Comparison of ENCODE assay signal across 27 cellular contexts in genomic region chr4:51835854-51836253, GRCh38.
"Had no signal": no experiment of that assay in that cellular context is flagged by ENCODE, and none has a peak within 500 bp of the region (broad histone marks: within the 10 kb centered on the region; RNA-seq: fewer than 3 reads in every experiment).

No MANE protein-coding gene starts in this region.

- DNase-seq: activated CD4-positive, alpha-beta T cell treated with anti-CD3 and anti-CD28 coated beads for 48 hours; activated CD4-positive, alpha-beta T cell treated with anti-CD3 and anti-CD28 coated beads, Interleukin-2, amount 50 U/mL, for 48 hours; activated CD8-positive, alpha-beta memory T cell treated with anti-CD3 and anti-CD28 coated beads for 24 hours; activated effector memory CD4-positive, alpha-beta T cell treated with Interleukin-2 at 50 U/mL for 16 hours; activated naive CD4-positive, alpha-beta T cell treated with Interleukin-2 at 50 U/mL for 16 hours; brain microvascular endothelial cell; effector memory CD8-positive, alpha-beta T cell; erythroblast; gastrocnemius medialis; left cardiac atrium; mammary epithelial cell; naive thymus-derived CD4-positive, alpha-beta T cell; ovary; retina; stimulated activated CD4-positive, alpha-beta T cell treated with anti-CD3 and anti-CD28 coated beads, Interleukin-12 subunit alpha, Interleukin-12 subunit beta, amount 100 ng/mL, for 4 hours; stimulated activated CD4-positive, alpha-beta T cell treated with anti-CD3 and anti-CD28 coated beads, Interleukin-4, amount 100 ng/mL, for 1 hour; stomach; thyroid gland; upper lobe of right lung had no signal

- H3K27ac ChIP-seq: brain microvascular endothelial cell, coronary artery, gastrocnemius medialis, hepatocyte, neutrophil, ovary, skin epidermis, stomach, thyroid gland, upper lobe of right lung had no signal

- H3K27me3 ChIP-seq: brain microvascular endothelial cell, gastrocnemius medialis, hepatocyte, ovary, stomach, thyroid gland, upper lobe of right lung had no signal

- H3K4me2 ChIP-seq: hepatocyte had no signal

- H3K4me3 ChIP-seq: coronary artery, gastrocnemius medialis, hepatocyte, ovary, skin epidermis, stomach, thyroid gland, upper lobe of right lung had no signal

- H3K9me3 Mint-ChIP-seq: effector memory CD8-positive, alpha-beta T cell; mesothelial cell of epicardium had no signal

- H3K36me3 Mint-ChIP-seq: activated naive CD8-positive, alpha-beta T cell; mesothelial cell of epicardium; naive thymus-derived CD4-positive, alpha-beta T cell had no signal

- ATAC-seq: activated CD4-positive, CD25-positive, alpha-beta regulatory T cell treated with anti-CD3 and anti-CD28 coated beads, Interleukin-2, amount 50 U/mL, for 24 hours; effector memory CD8-positive, alpha-beta T cell; gastrocnemius medialis; naive thymus-derived CD4-positive, alpha-beta T cell; sciatic nerve had no signal

- H3K9me3 ChIP-seq: gastrocnemius medialis, neutrophil, ovary, stomach, thyroid gland, upper lobe of right lung had no signal

- H3K36me3 ChIP-seq: brain microvascular endothelial cell, gastrocnemius medialis, neutrophil, ovary, stomach, thyroid gland, upper lobe of right lung had no signal

- H3K4me1 Mint-ChIP-seq: mesothelial cell of epicardium; naive thymus-derived CD4-positive, alpha-beta T cell had no signal

- H2AFZ ChIP-seq: hepatocyte had no signal

- H3K27ac Mint-ChIP-seq: activated naive CD8-positive, alpha-beta T cell; mesothelial cell of epicardium; naive thymus-derived CD4-positive, alpha-beta T cell had no signal

- H3K4me3 Mint-ChIP-seq: activated naive CD8-positive, alpha-beta T cell; effector memory CD8-positive, alpha-beta T cell; mesothelial cell of epicardium; naive thymus-derived CD4-positive, alpha-beta T cell had no signal

- H3K79me2 ChIP-seq: hepatocyte had no signal

- H3K4me1 ChIP-seq: gastrocnemius medialis, stomach, thyroid gland, upper lobe of right lung had no signal
